8 cellular contexts compared by ENCODE assay signal in genomic region chr6:8888468-8888867, GRCh38.
A peak's percentile ranks its signal among the peaks of the same experiment; 100 is the strongest.
DNase-seq lines count a peak whose midpoint lies in the region; ATAC-seq and TF ChIP-seq lines count a peak whose summit lies in the region.

No MANE protein-coding gene starts in this region.

- no peaks in the 10 kb centered on the region for H3K9me3 ChIP-seq in RWPE2 (ENCODE audit: severe bottlenecking)

- no peak overlapping the region for H3K4me3 ChIP-seq in RWPE2 (ENCODE audit: severe bottlenecking)
- no peak overlapping the region for H3K4me3 ChIP-seq in kidney epithelial cell (ENCODE audit: low read depth, low read length)

- no peaks in the 10 kb centered on the region for H3K4me1 ChIP-seq in RWPE2 (ENCODE audit: insufficient read depth, poor library complexity, severe bottlenecking)

- DNase-seq in ELR (ENCODE audit: low read depth) (peak; percentile 17), RWPE2 (ENCODE audit: low spot score) (no peak), kidney epithelial cell (ENCODE audit: low read depth) (no peak), omental fat pad (ENCODE audit: low spot score) (no peak), NCI-H2171 (lab: John Stamatoyannopoulos, UW) (no peak)
- no peak for DNase-seq in activated CD8-positive, alpha-beta memory T cell treated with anti-CD3 and anti-CD28 coated beads for 24 hours

- H3K27ac ChIP-seq in RWPE2 (ENCODE audit: poor library complexity, severe bottlenecking) = no peak overlapping the region

- TF ChIP-seq CTCF in RWPE2 (IDR thresholded peaks at IDR 0.05; ENCODE audit: poor library complexity, severe bottlenecking) = peak; percentile 56
- TF ChIP-seq CTCF in kidney epithelial cell (IDR thresholded peaks at IDR 0.05; ENCODE audit: insufficient read depth, low read length, poor library complexity, severe bottlenecking) = peak; percentile 36
- TF ChIP-seq CTCF in omental fat pad (IDR thresholded peaks at IDR 0.05) = no peak

- H3K36me3 ChIP-seq in RWPE2 (ENCODE audit: low read depth) (no peaks in the 10 kb centered on the region), kidney epithelial cell (ENCODE audit: control insufficient read depth, insufficient read depth, low read length) (no peaks in the 10 kb centered on the region)

- H3K27me3 ChIP-seq in RWPE2 (ENCODE audit: insufficient read depth, poor library complexity, severe bottlenecking) (no peaks in the 10 kb centered on the region), kidney epithelial cell (ENCODE audit: control insufficient read depth, insufficient read depth, low read length) (no peaks in the 10 kb centered on the region)

- ATAC-seq in HG03159 (IDR thresholded peaks at IDR 0.05; ENCODE audit: unreplicated experiment) = peak; percentile 74
- ATAC-seq in RWPE2 (ENCODE audit: low read depth) = no peak
- no peak for ATAC-seq in omental fat pad (ENCODE audit: low FRiP score)
- ATAC-seq in GM19395 (IDR thresholded peaks at IDR 0.05; ENCODE audit: unreplicated experiment) = no peak

Comparison
In these comparisons a context has a peak if more than half of its experiments do, and no peak if none do; other contexts are left out.
1. CTCF ChIP-seq: peak in RWPE2 (single experiment) and kidney epithelial cell (single experiment); none in omental fat pad (0 of 3).